Comparison of ENCODE assay signal across 1 cellular context in the genomic region with DNA sequence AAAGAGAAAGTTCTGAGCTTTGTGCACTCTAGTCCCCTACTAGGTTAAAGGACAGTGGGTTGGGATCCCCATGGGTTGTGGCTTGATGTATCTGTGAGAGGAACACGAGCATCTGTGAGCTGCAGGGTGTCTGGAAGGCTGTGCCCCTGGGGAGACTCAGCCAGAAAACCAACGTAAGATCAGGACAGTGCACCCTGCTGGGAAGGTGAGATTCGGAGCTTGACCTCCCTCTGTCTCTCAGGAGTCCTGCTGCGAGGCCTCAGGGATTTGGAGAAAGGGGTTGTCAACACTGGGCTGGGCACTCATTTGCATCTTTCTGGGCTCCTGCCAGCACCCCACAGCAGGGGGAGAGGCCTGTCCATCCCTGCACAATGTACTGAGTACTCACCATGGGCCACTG.
TF ChIP-seq lines count a peak whose summit lies in the region.

No MANE protein-coding gene starts in this region.

TF ChIP-seq in K562, 482 proteins besides CTCF, POLR2A, EP300 and RAD21:
- TF ChIP-seq CBX1 (IDR thresholded peaks at IDR 0.05; ENCODE audit: low read depth): no peak
- TF ChIP-seq NR2F6 (CRISPR knock-in tag; IDR thresholded peaks at IDR 0.05): no peak
- TF ChIP-seq, protein P1, sequence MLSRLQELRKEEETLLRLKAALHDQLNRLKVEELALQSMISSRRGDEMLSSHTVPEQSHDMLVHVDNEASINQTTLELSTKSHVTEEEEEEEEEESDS (CRISPR knock-in tag; IDR thresholded peaks at IDR 0.05): no peak
- TF ChIP-seq CTBP1 (IDR thresholded peaks at IDR 0.05; ENCODE audit: borderline replicate concordance): no peak
- TF ChIP-seq KDM2B (CRISPR knock-in tag; IDR thresholded peaks at IDR 0.05): no peak
- TF ChIP-seq NCOA6 (IDR thresholded peaks at IDR 0.05): no peak
- TF ChIP-seq HDAC2 (IDR thresholded peaks at IDR 0.05): no peak
- TF ChIP-seq RBM39 (optimal IDR thresholded peaks at IDR 0.05; ENCODE audit: low read depth, low read length): no peak
- no peak for TF ChIP-seq TEAD4 (IDR thresholded peaks at IDR 0.05; ENCODE audit: low read length)
- no peak for TF ChIP-seq TEAD4 (CRISPR knock-in tag; IDR thresholded peaks at IDR 0.05; ENCODE audit: borderline replicate concordance)
- TF ChIP-seq ZNF280A (IDR thresholded peaks at IDR 0.05; ENCODE audit: low read depth, partially characterized antibody): no peak
- TF ChIP-seq CCNT2 (IDR thresholded peaks at IDR 0.05; ENCODE audit: borderline replicate concordance, extremely low read depth, insufficient read length, low read depth, low read length): no peak
- TF ChIP-seq ZNF354B (CRISPR knock-in tag; IDR thresholded peaks at IDR 0.05): no peak
- no peak for TF ChIP-seq RBM15 (IDR thresholded peaks at IDR 0.05; ENCODE audit: insufficient read depth, low read length)
